In genomic region chr14:53848851-53849250, GRCh38 we compare ENCODE assay signal across 23 cellular contexts.
"Had no signal": no experiment of that assay in that cellular context is flagged by ENCODE, and none has a peak within 500 bp of the region (broad histone marks: within the 10 kb centered on the region; RNA-seq: fewer than 3 reads in every experiment).

No MANE protein-coding gene starts in this region.

- H3K4me1 ChIP-seq: gastroesophageal sphincter, left lung, psoas muscle, upper lobe of left lung, uterus had no signal

- H3K27ac ChIP-seq: coronary artery, foreskin keratinocyte, gastroesophageal sphincter, heart left ventricle, left lung, psoas muscle, thoracic aorta, tibial nerve, upper lobe of left lung, uterus had no signal

- DNase-seq: dermis blood vessel endothelial cell; effector memory CD8-positive, alpha-beta T cell; foreskin keratinocyte; heart left ventricle; hippocampal formation; left cardiac atrium; left lung; mesendoderm; naive thymus-derived CD8-positive, alpha-beta T cell; nephron progenitor cell; psoas muscle; right cardiac atrium; small intestine; stimulated activated CD4-positive, alpha-beta T cell treated with anti-CD3 and anti-CD28 coated beads, Interleukin-15, amount 100 ng/mL, for 24 hours; stimulated activated CD4-positive, alpha-beta T cell treated with anti-CD3 and anti-CD28 coated beads, Interleukin-2, amount 100 ng/mL, for 48 hours; stimulated activated naive B cell treated with anti-CD40 and anti-IgM and Interleukin-4, amounts not matched to agents 10 μg/mL and 1 μg/mL and 100 μg/mL, for 72 hours; upper lobe of left lung; uterus had no signal

- H3K27me3 ChIP-seq: foreskin keratinocyte, gastroesophageal sphincter, heart left ventricle, left lung, tibial nerve, upper lobe of left lung, uterus had no signal

- H3K4me3 ChIP-seq: coronary artery, gastroesophageal sphincter, heart left ventricle, left lung, psoas muscle, thoracic aorta, tibial nerve, upper lobe of left lung, uterus had no signal

- H3K9me3 ChIP-seq: gastroesophageal sphincter, heart left ventricle, left lung, psoas muscle, thoracic aorta, tibial nerve, upper lobe of left lung, uterus had no signal

- FAIRE-seq: endometrium, small intestine had no signal

- H3K36me3 ChIP-seq: gastroesophageal sphincter, heart left ventricle, left lung, thoracic aorta, tibial nerve, upper lobe of left lung, uterus had no signal

- ATAC-seq: effector memory CD8-positive, alpha-beta T cell; foreskin keratinocyte; gastroesophageal sphincter; heart left ventricle; left cardiac atrium; left lung; naive thymus-derived CD8-positive, alpha-beta T cell; psoas muscle; right cardiac atrium; stimulated activated naive B cell treated with anti-CD40 and anti-IgM and Interleukin-4, amounts not matched to agents 10 μg/mL and 1 μg/mL and 100 μg/mL, for 72 hours had no signal
